Comparison of ENCODE assay signal across 19 cellular contexts in the genomic region with DNA sequence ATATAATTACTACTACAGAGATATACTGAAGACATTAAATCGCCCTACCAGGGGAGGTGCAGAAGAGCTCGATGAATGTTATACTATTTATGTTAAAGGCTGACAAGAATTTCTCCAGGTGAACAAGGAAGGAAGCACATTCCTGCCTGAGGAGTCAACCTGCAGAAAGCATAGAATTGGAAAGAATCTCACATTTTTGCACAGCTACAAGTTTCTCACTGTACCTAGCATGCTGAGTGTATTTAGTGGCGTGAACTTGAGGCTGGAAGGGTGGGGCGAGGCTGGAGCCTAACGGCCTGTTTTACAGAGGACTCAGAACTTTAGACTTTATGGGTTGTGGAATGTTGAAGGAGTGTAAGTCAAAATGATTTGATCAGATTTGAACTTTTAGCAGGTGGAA.
"Had no signal": no experiment of that assay in that cellular context is flagged by ENCODE, and none has a peak within 500 bp of the region (broad histone marks: within the 10 kb centered on the region; RNA-seq: fewer than 3 reads in every experiment).

No MANE protein-coding gene starts in this region.

- H3K4me3 Mint-ChIP-seq: activated CD4-positive, alpha-beta memory T cell treated with anti-CD3 and anti-CD28 coated beads for 36 hours; activated CD8-positive, alpha-beta memory T cell treated with anti-CD3 and anti-CD28 coated beads, Interleukin-2, amount 10 ng/mL, durations not matched to agents 7 days and 5 days; activated T-cell treated with anti-CD3 and anti-CD28 coated beads, Interleukin-2, amount 50 U/mL, for 4 hours; effector memory CD8-positive, alpha-beta T cell; mesothelial cell of epicardium had no signal

- H3K36me3 Mint-ChIP-seq: activated CD8-positive, alpha-beta memory T cell treated with anti-CD3 and anti-CD28 coated beads, Interleukin-2, amount 10 ng/mL, durations not matched to agents 7 days and 5 days; activated naive CD4-positive, alpha-beta T cell treated with anti-CD3 and anti-CD28 coated beads, Interleukin-2, amount 50 U/mL, for 72 hours; mesothelial cell of epicardium had no signal

- H3K4me1 ChIP-seq: gastroesophageal sphincter, psoas muscle, spleen, stomach, testis had no signal

- H3K9me3 Mint-ChIP-seq: activated CD4-positive, alpha-beta memory T cell treated with anti-CD3 and anti-CD28 coated beads for 36 hours; activated naive CD4-positive, alpha-beta T cell treated with anti-CD3 and anti-CD28 coated beads, Interleukin-2, amount 50 U/mL, for 72 hours; activated T-cell treated with anti-CD3 and anti-CD28 coated beads, Interleukin-2, amount 50 U/mL, for 4 hours; effector memory CD8-positive, alpha-beta T cell; mesothelial cell of epicardium had no signal

- ATAC-seq: activated CD8-positive, alpha-beta memory T cell treated with anti-CD3 and anti-CD28 coated beads, Interleukin-2, amount 10 ng/mL, durations not matched to agents 7 days and 5 days; activated naive CD4-positive, alpha-beta T cell treated with anti-CD3 and anti-CD28 coated beads, Interleukin-2, amount 50 U/mL, for 72 hours; activated T-cell treated with anti-CD3 and anti-CD28 coated beads, Interleukin-2, amount 50 U/mL, for 4 hours; body of pancreas; effector memory CD8-positive, alpha-beta T cell; gastroesophageal sphincter; psoas muscle; sciatic nerve; SK-N-SH treated with all-trans-retinoic acid at 6 μM for 48 hours had no signal

- H3K9me3 ChIP-seq: body of pancreas, gastroesophageal sphincter, psoas muscle, spleen, stomach, testis had no signal

- H3K27me3 ChIP-seq: body of pancreas, gastroesophageal sphincter, spleen, stomach, testis had no signal

- H3K27ac Mint-ChIP-seq: activated CD4-positive, alpha-beta memory T cell treated with anti-CD3 and anti-CD28 coated beads for 36 hours; activated CD8-positive, alpha-beta memory T cell treated with anti-CD3 and anti-CD28 coated beads, Interleukin-2, amount 10 ng/mL, durations not matched to agents 7 days and 5 days; activated naive CD4-positive, alpha-beta T cell treated with anti-CD3 and anti-CD28 coated beads, Interleukin-2, amount 50 U/mL, for 72 hours; effector memory CD8-positive, alpha-beta T cell; mesothelial cell of epicardium had no signal

- H3K4me3 ChIP-seq: body of pancreas, gastroesophageal sphincter, psoas muscle, spleen, stomach, testis had no signal

- H3K27ac ChIP-seq: body of pancreas, gastroesophageal sphincter, psoas muscle, spleen, stomach, testis had no signal

- H3K4me1 Mint-ChIP-seq: activated CD8-positive, alpha-beta memory T cell treated with anti-CD3 and anti-CD28 coated beads, Interleukin-2, amount 10 ng/mL, durations not matched to agents 7 days and 5 days had no signal

- H3K36me3 ChIP-seq: gastroesophageal sphincter, spleen, stomach had no signal

- DNase-seq: activated CD4-positive, alpha-beta memory T cell treated with anti-CD3 and anti-CD28 coated beads for 36 hours; activated CD8-positive, alpha-beta memory T cell treated with anti-CD3 and anti-CD28 coated beads, Interleukin-2, amount 10 ng/mL, durations not matched to agents 7 days and 5 days; activated gamma-delta T cell; activated T-cell treated with anti-CD3 and anti-CD28 coated beads, Interleukin-2, amount 50 U/mL, for 4 hours; body of pancreas; dermis blood vessel endothelial cell; effector memory CD8-positive, alpha-beta T cell; erythroblast; psoas muscle; spleen; stimulated activated CD4-positive, alpha-beta T cell treated with anti-CD3 and anti-CD28 coated beads, Interleukin-1b, Interleukin-23, amount 100 ng/mL, for 48 hours; stomach; T-helper 1 cell; testis had no signal

- H3K27me3 Mint-ChIP-seq: activated CD4-positive, alpha-beta memory T cell treated with anti-CD3 and anti-CD28 coated beads for 36 hours; activated CD8-positive, alpha-beta memory T cell treated with anti-CD3 and anti-CD28 coated beads, Interleukin-2, amount 10 ng/mL, durations not matched to agents 7 days and 5 days; effector memory CD8-positive, alpha-beta T cell had no signal
